ENCODE assay signal across 8 cellular contexts in genomic region chr11:3580487-3581388, GRCh38.
A peak's percentile ranks its signal among the peaks of the same experiment; 100 is the strongest.
DNase-seq lines count a peak whose midpoint lies in the region; ATAC-seq and TF ChIP-seq lines count a peak whose summit lies in the region.
"Not testable (repeated sequence)": the region's sequence is repeated elsewhere in the genome, so short reads cannot be mapped to it uniquely, and the experiment has no call there.

No MANE protein-coding gene starts in this region.

- H3K4me1 Mint-ChIP-seq in Calu3 (ENCODE audit: low read depth, unreplicated experiment) (peaks cover 14% of the 10 kb centered on the region), chondrocyte (ENCODE audit: low read depth) (peaks cover 15% of the 10 kb centered on the region)
- not testable (repeated sequence) for H3K4me1 Mint-ChIP-seq in immature natural killer cell
- H3K4me1 Mint-ChIP-seq in stimulated activated naive CD8-positive, alpha-beta T cell treated with anti-CD3 and anti-CD28 coated beads, Interleukin-15, amount 100 ng/mL, for 72 hours: peaks cover 23% of the 10 kb centered on the region

- peaks cover 11% of the 10 kb centered on the region for H3K36me3 Mint-ChIP-seq in Calu3 (ENCODE audit: insufficient read depth, unreplicated experiment)
- not testable (repeated sequence) for H3K36me3 Mint-ChIP-seq in chondrocyte (ENCODE audit: low read depth); immature natural killer cell

- not testable (repeated sequence) for BruUV-seq in Calu3 (replicated peaks; lab: Mats Ljungman, UMichigan)

- H3K9me3 Mint-ChIP-seq in Calu3 (ENCODE audit: low read depth, unreplicated experiment); chondrocyte (ENCODE audit: low read depth); immature natural killer cell; stimulated activated naive CD8-positive, alpha-beta T cell treated with anti-CD3 and anti-CD28 coated beads, Interleukin-15, amount 100 ng/mL, for 72 hours: not testable (repeated sequence)

- H3K36me3 ChIP-seq in rectal smooth muscle tissue (ENCODE audit: control insufficient read depth, insufficient read depth, low read length): not testable (repeated sequence)

- not testable (repeated sequence) for H3K27ac Mint-ChIP-seq in Calu3 (ENCODE audit: unreplicated experiment); chondrocyte (ENCODE audit: unreplicated experiment); immature natural killer cell; stimulated activated naive CD8-positive, alpha-beta T cell treated with anti-CD3 and anti-CD28 coated beads, Interleukin-15, amount 100 ng/mL, for 72 hours

- H3K27me3 Mint-ChIP-seq in Calu3 (ENCODE audit: unreplicated experiment) (peaks cover 98% of the 10 kb centered on the region), chondrocyte (ENCODE audit: low read depth) (peaks cover 41% of the 10 kb centered on the region), immature natural killer cell (ENCODE audit: low read depth in 3 of 3) (peaks cover 7 to 11% (median 8%) of the 10 kb centered on the region in 3 donors)
- peaks cover 79% of the 10 kb centered on the region for H3K27me3 Mint-ChIP-seq in stimulated activated naive CD8-positive, alpha-beta T cell treated with anti-CD3 and anti-CD28 coated beads, Interleukin-15, amount 100 ng/mL, for 72 hours

- not testable (repeated sequence) for H3K27ac ChIP-seq in rectal smooth muscle tissue (ENCODE audit: low read depth, low read length)

- TF ChIP-seq CTCF in Calu3 (IDR thresholded peaks at IDR 0.05; ENCODE audit: unreplicated experiment) (peak; percentile 85), chondrocyte (IDR thresholded peaks at IDR 0.05) (peak; percentile 84)

- intact Hi-C loops in Calu3 (cut with micrococcal nuclease; ENCODE audit: unreplicated experiment): not testable (repeated sequence)

- H3K9ac ChIP-seq in rectal smooth muscle tissue (ENCODE audit: low read length): not testable (repeated sequence)

- H3K27me3 ChIP-seq in rectal smooth muscle tissue (ENCODE audit: control insufficient read depth, insufficient read depth, low read length): not testable (repeated sequence)

- not testable (repeated sequence) for H3K4me1 ChIP-seq in rectal smooth muscle tissue (ENCODE audit: control insufficient read depth, insufficient read depth, low read length)

- peak overlapping the region; percentile 65 for H3K4me3 Mint-ChIP-seq in Calu3 (ENCODE audit: low read depth, unreplicated experiment)
- H3K4me3 Mint-ChIP-seq in chondrocyte (ENCODE audit: unreplicated experiment): peak overlapping the region; percentile 61
- H3K4me3 Mint-ChIP-seq in immature natural killer cell: peak overlapping the region; percentile 27 to 73 (median 40)
- H3K4me3 Mint-ChIP-seq in stimulated activated naive CD8-positive, alpha-beta T cell treated with anti-CD3 and anti-CD28 coated beads, Interleukin-15, amount 100 ng/mL, for 72 hours: peak overlapping the region; percentile 71 to 77

- CTCF ChIA-PET in Calu3 (lab: Charles Lee): interaction anchor here (1.4 kb wide), 1 partner anchor 104 kb away, joined by 4 read pairs; no protein-coding TSS in a partner anchor

- in situ Hi-C loops in KBM-7 (cut with MboI; ENCODE audit: low pct_unique_long_range_greater_than_20kb, low sequenced_read_pairs): not testable (repeated sequence)

- ATAC-seq in stimulated activated naive CD8-positive, alpha-beta T cell treated with anti-CD3 and anti-CD28 coated beads, Interleukin-15, amount 100 ng/mL, for 72 hours: peak; percentile 67

- DNase-seq in Calu3 (peak; percentile 83), KBM-7 (peak; percentile 57), RKO (ENCODE audit: low spot score) (peak; percentile 38), immature natural killer cell (peak; percentile 50 to 63 (median 54))
- peak; percentile 37 to 52 (median 51) for DNase-seq in activated CD8-positive, alpha-beta memory T cell treated with anti-CD3 and anti-CD28 coated beads for 48 hours (ENCODE audit: low read depth in 2 of 3, low spot score in 2 of 3)
- not testable (repeated sequence) for DNase-seq in chondrocyte (ENCODE audit: low spot score)
- DNase-seq in stimulated activated naive CD8-positive, alpha-beta T cell treated with anti-CD3 and anti-CD28 coated beads, Interleukin-15, amount 100 ng/mL, for 72 hours: peak; percentile 66 to 78

- peak overlapping the region; percentile 48 for H3K4me3 ChIP-seq in rectal smooth muscle tissue (ENCODE audit: low read length)
